3 cellular contexts compared by ENCODE assay signal in genomic region chr15:61381501-61381900, GRCh38.
"Had no signal": no experiment of that assay in that cellular context is flagged by ENCODE, and none has a peak within 500 bp of the region (broad histone marks: within the 10 kb centered on the region; RNA-seq: fewer than 3 reads in every experiment).

No MANE protein-coding gene starts in this region.

- H3K4me3 ChIP-seq: GM12878 had no signal

- DNase-seq: GDM1, GF-D8 had no signal

- ATAC-seq: GM12878 had no signal
